Comparison of ENCODE assay signal across 26 cellular contexts in genomic region chr1:39381839-39382238, GRCh38.
DNase-seq lines count a peak whose midpoint lies in the region; ATAC-seq and TF ChIP-seq lines count a peak whose summit lies in the region.
"Had no signal": no experiment of that assay in that cellular context is flagged by ENCODE, and none has a peak within 500 bp of the region (broad histone marks: within the 10 kb centered on the region; RNA-seq: fewer than 3 reads in every experiment).

No MANE protein-coding gene starts in this region.

- no peak overlapping the region for H3K27ac Mint-ChIP-seq in activated naive CD4-positive, alpha-beta T cell treated with anti-CD3 and anti-CD28 coated beads, Interleukin-2, amount 10 ng/mL, durations not matched to agents 7 days and 5 days
- H3K27ac Mint-ChIP-seq: B cell; stimulated activated naive CD8-positive, alpha-beta T cell treated with anti-CD3 and anti-CD28 coated beads, Interleukin-15, amount 100 ng/mL, for 72 hours had no signal

- TF ChIP-seq CTCF in cardiac fibroblast (IDR thresholded peaks at IDR 0.05; ENCODE audit: low read depth, low read length): no peak
- TF ChIP-seq CTCF in fibroblast of villous mesenchyme (IDR thresholded peaks at IDR 0.05; ENCODE audit: insufficient read depth, low read depth, low read length): no peak
- TF ChIP-seq CTCF in omental fat pad (IDR thresholded peaks at IDR 0.05): no peak

- H3K27ac ChIP-seq in muscle layer of colon (ENCODE audit: low read depth, low read length): peak overlapping the region; percentile 34
- H3K27ac ChIP-seq: A549, neutrophil had no signal

- CTCF ChIA-PET in activated naive CD4-positive, alpha-beta T cell treated with anti-CD3 and anti-CD28 coated beads, Interleukin-2, amount 10 ng/mL, durations not matched to agents 7 days and 5 days (lab: Charles Lee): no interaction called here

- no peak overlapping the region for H3K4me3 Mint-ChIP-seq in activated naive CD4-positive, alpha-beta T cell treated with anti-CD3 and anti-CD28 coated beads, Interleukin-2, amount 10 ng/mL, durations not matched to agents 7 days and 5 days
- H3K4me3 Mint-ChIP-seq: B cell; stimulated activated naive CD8-positive, alpha-beta T cell treated with anti-CD3 and anti-CD28 coated beads, Interleukin-15, amount 100 ng/mL, for 72 hours had no signal

- no peak overlapping the region for H3K4me3 ChIP-seq in cardiac fibroblast (replicated peaks in 1 of 2; ENCODE audit: low read depth in 2 of 2, low read length in 2 of 2)
- no peak overlapping the region for H3K4me3 ChIP-seq in fibroblast of villous mesenchyme (ENCODE audit: low read depth, low read length)
- H3K4me3 ChIP-seq in muscle layer of colon (ENCODE audit: low read depth in 1 of 2, low read length in 2 of 2): no peak overlapping the region
- H3K4me3 ChIP-seq: A549, left lung, mucosa of descending colon had no signal

- H3K9me3 Mint-ChIP-seq in activated naive CD4-positive, alpha-beta T cell treated with anti-CD3 and anti-CD28 coated beads, Interleukin-2, amount 10 ng/mL, durations not matched to agents 7 days and 5 days: no peaks in the 10 kb centered on the region
- H3K9me3 Mint-ChIP-seq: stimulated activated naive CD8-positive, alpha-beta T cell treated with anti-CD3 and anti-CD28 coated beads, Interleukin-15, amount 100 ng/mL, for 72 hours had no signal

- H3K27me3 Mint-ChIP-seq in activated naive CD4-positive, alpha-beta T cell treated with anti-CD3 and anti-CD28 coated beads, Interleukin-2, amount 10 ng/mL, durations not matched to agents 7 days and 5 days: no peaks in the 10 kb centered on the region
- H3K27me3 Mint-ChIP-seq: B cell; stimulated activated naive CD8-positive, alpha-beta T cell treated with anti-CD3 and anti-CD28 coated beads, Interleukin-15, amount 100 ng/mL, for 72 hours had no signal

- peaks cover 56% of the 10 kb centered on the region for H3K36me3 ChIP-seq in muscle layer of colon (ENCODE audit: insufficient read depth, low read length)

- no peaks in the 10 kb centered on the region for H3K4me1 Mint-ChIP-seq in activated naive CD4-positive, alpha-beta T cell treated with anti-CD3 and anti-CD28 coated beads, Interleukin-2, amount 10 ng/mL, durations not matched to agents 7 days and 5 days
- H3K4me1 Mint-ChIP-seq: B cell; stimulated activated naive CD8-positive, alpha-beta T cell treated with anti-CD3 and anti-CD28 coated beads, Interleukin-15, amount 100 ng/mL, for 72 hours had no signal

- DNase-seq in EH (ENCODE audit: low read depth) (peak; percentile 20), cardiac fibroblast (ENCODE audit: low read depth in 2 of 2) (peak; percentile 25 to 61), fibroblast of villous mesenchyme (ENCODE audit: low read depth) (peak; percentile 61), NCI-H2196 (lab: John Stamatoyannopoulos, UW; ENCODE audit: unreplicated experiment) (no peak), omental fat pad (ENCODE audit: low spot score) (no peak)
- no peak for DNase-seq in activated naive CD4-positive, alpha-beta T cell treated with anti-CD3 and anti-CD28 coated beads, Interleukin-2, amount 10 ng/mL, durations not matched to agents 7 days and 5 days
- no peak for DNase-seq in activated CD4-positive, alpha-beta T cell treated with anti-CD3 and anti-CD28 coated beads for 1 hour
- DNase-seq: activated CD4-positive, alpha-beta T cell treated with anti-CD3 and anti-CD28 coated beads, Interleukin-2, amount 50 U/mL, for 4 hours; activated CD8-positive, alpha-beta memory T cell treated with anti-CD3 and anti-CD28 coated beads, Interleukin-2, amount 50 U/mL, for 48 hours; activated effector memory CD4-positive, alpha-beta T cell treated with anti-CD3 and anti-CD28 coated beads, Interleukin-2, amount 50 U/mL, for 16 hours; caudate nucleus; effector CD4-positive, alpha-beta T cell; KBM-7; left lung; mucosa of descending colon; NCI-H2171; NCI-H774; retina; stimulated activated naive CD8-positive, alpha-beta T cell treated with anti-CD3 and anti-CD28 coated beads, Interleukin-15, amount 100 ng/mL, for 72 hours; T-helper 9 cell had no signal

- peaks cover 18% of the 10 kb centered on the region for H3K4me1 ChIP-seq in muscle layer of colon (ENCODE audit: insufficient read depth, low read length)

- H3K9me3 ChIP-seq in muscle layer of colon (ENCODE audit: low read length): no peaks in the 10 kb centered on the region
- H3K9me3 ChIP-seq: A549, left lung, mucosa of descending colon, neutrophil had no signal

- no peaks in the 10 kb centered on the region for H3K27me3 ChIP-seq in muscle layer of colon (ENCODE audit: control insufficient read depth in 1 of 2, insufficient read depth in 2 of 2, low read length in 2 of 2)
- H3K27me3 ChIP-seq: left lung, neutrophil had no signal

- peaks cover 49% of the 10 kb centered on the region for H3K36me3 Mint-ChIP-seq in activated naive CD4-positive, alpha-beta T cell treated with anti-CD3 and anti-CD28 coated beads, Interleukin-2, amount 10 ng/mL, durations not matched to agents 7 days and 5 days

- no peak for ATAC-seq in omental fat pad (ENCODE audit: low FRiP score)
- ATAC-seq: A549; esophagus mucosa; HCT116; left lung; mucosa of descending colon; stimulated activated naive CD8-positive, alpha-beta T cell treated with anti-CD3 and anti-CD28 coated beads, Interleukin-15, amount 100 ng/mL, for 72 hours had no signal

- no peak overlapping the region for H3K9ac ChIP-seq in muscle layer of colon (ENCODE audit: low read length)

Comparison
In these comparisons a context has a peak if more than half of its experiments do, and no peak if none do; other contexts are left out.
1. DNase-seq: peak in EH (single experiment), cardiac fibroblast (2 of 2) and fibroblast of villous mesenchyme (single experiment); none in activated naive CD4-positive, alpha-beta T cell treated with anti-CD3 and anti-CD28 coated beads, Interleukin-2, amount 10 ng/mL, durations not matched to agents 7 days and 5 days (single experiment), activated CD4-positive, alpha-beta T cell treated with anti-CD3 and anti-CD28 coated beads for 1 hour (single experiment), NCI-H2196 (single experiment) and omental fat pad (single experiment).